8 cellular contexts compared by ENCODE assay signal in the genomic region with DNA sequence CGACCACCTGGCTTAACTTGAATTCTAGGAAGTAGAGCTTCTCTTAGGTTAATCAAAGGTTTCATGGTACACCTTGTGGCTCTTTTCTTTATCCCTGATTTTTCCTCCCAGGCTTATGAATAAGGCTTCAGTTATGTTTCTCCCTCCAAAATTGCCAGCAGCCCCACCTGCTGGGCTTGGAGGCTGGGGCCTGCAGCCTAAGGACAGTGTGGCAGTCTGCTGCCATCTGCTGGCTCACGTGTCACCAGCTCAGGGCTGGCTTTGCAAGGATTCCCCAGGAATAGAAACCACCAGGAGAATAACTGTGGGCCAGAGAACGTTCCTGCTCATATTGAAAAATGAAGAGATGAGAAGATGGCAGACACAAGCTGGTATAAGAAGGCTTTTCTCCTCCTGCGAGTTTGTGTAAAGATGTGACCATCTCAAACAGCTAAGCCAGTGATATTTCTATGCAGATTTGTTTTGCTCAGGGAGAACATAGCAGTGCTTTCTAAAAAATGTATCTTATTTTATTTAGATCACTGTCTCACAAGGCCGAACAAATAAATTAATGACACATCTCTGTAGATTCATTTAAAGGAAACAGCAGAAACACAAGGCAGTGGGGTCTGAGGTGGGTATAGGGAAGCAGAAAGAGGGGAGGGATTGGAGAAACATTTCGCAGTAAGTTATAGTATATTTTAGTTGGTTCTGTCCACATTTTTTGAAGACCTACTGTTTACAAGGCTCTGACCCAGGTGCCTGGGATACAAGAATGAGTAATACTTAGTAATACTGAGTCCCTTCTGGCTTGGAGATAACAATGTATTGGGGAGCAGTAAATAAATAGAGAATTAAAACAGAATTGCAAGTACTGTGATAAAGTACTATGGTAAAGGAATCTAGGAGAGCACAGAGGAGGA.
DNase-seq lines count a peak whose midpoint lies in the region; ATAC-seq and TF ChIP-seq lines count a peak whose summit lies in the region.

No MANE protein-coding gene starts in this region.

- no peaks in the 10 kb centered on the region for H3K9me3 ChIP-seq in HEK293 (ENCODE audit: control insufficient read depth, insufficient read depth, low read depth, low read length)
- no peaks in the 10 kb centered on the region for H3K9me3 ChIP-seq in osteoblast (ENCODE audit: low read depth, low read length)
- H3K9me3 ChIP-seq in thyroid gland, result no peaks in the 10 kb centered on the region

- H3K27ac ChIP-seq in HEK293 (ENCODE audit: extremely low read depth, low read depth, low read length), result no peak overlapping the region
- H3K27ac ChIP-seq in foreskin keratinocyte, result no peak overlapping the region
- H3K27ac ChIP-seq in osteoblast (ENCODE audit: low read depth, low read length), result peak overlapping the region; percentile 80
- no peak overlapping the region for H3K27ac ChIP-seq in thyroid gland

- TF ChIP-seq POLR2A in thyroid gland (IDR thresholded peaks at IDR 0.05), result no peak

- peak overlapping the region; percentile 31 for H3K4me2 ChIP-seq in osteoblast (ENCODE audit: insufficient read depth, low read length)

- ATAC-seq in foreskin keratinocyte, result peak; percentile 93

- POLR2A ChIA-PET in HEK293 (lab: Yijun Ruan, JAX), result interaction anchor here (1.0 kb wide), 1 partner anchor 61 kb away, joined by 4 read pairs; no protein-coding TSS in a partner anchor

- intact Hi-C loops in thyroid gland (cut with DNase I), result loop anchor here (2.0 kb wide), 1 partner anchor 282 kb away; no protein-coding TSS in a partner anchor

- H3K4me3 ChIP-seq in HEK293 (ENCODE audit: low read depth, low read length), result no peak overlapping the region
- H3K4me3 ChIP-seq in osteoblast (ENCODE audit: insufficient read depth, low read length), result no peak overlapping the region
- no peak overlapping the region for H3K4me3 ChIP-seq in thyroid gland (replicated peaks in 1 of 3)

- TF ChIP-seq CTCF in HEK293 (tag by site-specific recombination; IDR thresholded peaks at IDR 0.05), result peak; percentile 97
- TF ChIP-seq CTCF in foreskin keratinocyte (conservative IDR thresholded peaks at IDR 0.05), result peak; percentile 99
- TF ChIP-seq CTCF in osteoblast (IDR thresholded peaks at IDR 0.05; ENCODE audit: extremely low read depth, low read depth, low read length), result peak; percentile 100
- peak; percentile 93 to 99 (median 99) for TF ChIP-seq CTCF in thyroid gland (IDR thresholded peaks at IDR 0.05)

- no peaks in the 10 kb centered on the region for H3K79me2 ChIP-seq in osteoblast (ENCODE audit: insufficient read depth, low read length)

- peak overlapping the region; percentile 56 for H2AFZ ChIP-seq in osteoblast (ENCODE audit: low read length)

- H3K27me3 ChIP-seq in foreskin keratinocyte, result peaks cover 4% of the 10 kb centered on the region
- H3K27me3 ChIP-seq in osteoblast (ENCODE audit: insufficient read depth, low read length), result no peaks in the 10 kb centered on the region
- H3K27me3 ChIP-seq in thyroid gland, result no peaks in the 10 kb centered on the region

- WGBS in thyroid gland, 2 donors, result 43 to 46% methylated on average over 6 of the region's 6 CpGs

- no peaks in the 10 kb centered on the region; the same call in 1 of the 2 replicates for H3K4me1 ChIP-seq in HEK293 (ENCODE audit: control insufficient read depth, insufficient read depth, low read length)
- peaks cover 8% of the 10 kb centered on the region for H3K4me1 ChIP-seq in foreskin keratinocyte
- peaks cover 30% of the 10 kb centered on the region for H3K4me1 ChIP-seq in osteoblast (ENCODE audit: insufficient read depth, low read length)
- H3K4me1 ChIP-seq in thyroid gland, result no peaks in the 10 kb centered on the region

- CTCF ChIA-PET in HEK293 (lab: Yijun Ruan, JAX), result interaction anchor here (0.5 to 6.3 kb wide), 78 partner anchors 10 to 1011 kb away, joined by 3 to 150 read pairs (median 4); no protein-coding TSS in a partner anchor

- no peaks in the 10 kb centered on the region for H3K36me3 ChIP-seq in HEK293 (ENCODE audit: control insufficient read depth in 2 of 2, insufficient read depth in 1 of 2, low read length in 2 of 2)
- H3K36me3 ChIP-seq in osteoblast (ENCODE audit: insufficient read depth, low read length), result no peaks in the 10 kb centered on the region
- no peaks in the 10 kb centered on the region for H3K36me3 ChIP-seq in thyroid gland

- no peaks in the 10 kb centered on the region for H4K20me1 ChIP-seq in osteoblast (ENCODE audit: insufficient read depth, low read length)

- DNase-seq in GM03348 (ENCODE audit: low spot score) (peak; percentile 85), MV-4-11 (lab: John Stamatoyannopoulos, UW) (peak; percentile 62), SHP77 treated with DMSO at 0.1 percent for 48 hours (lab: John Stamatoyannopoulos, UW) (peak; percentile 89), foreskin keratinocyte (peak in 1 of 2 donors; percentile 73), osteoblast (ENCODE audit: insufficient read length, low spot score, missing footprints) (no peak), thyroid gland (peak; percentile 85 to 88)
- DNase-seq in activated effector memory CD4-positive, alpha-beta T cell treated with Interleukin-2 at 50 U/mL for 16 hours, result peak; percentile 52

TF ChIP-seq in HEK293, 187 proteins besides CTCF, POLR2A, EP300 and RAD21 (continues in another document):
- TF ChIP-seq ZNF776 (tag by site-specific recombination; IDR thresholded peaks at IDR 0.05; ENCODE audit: borderline replicate concordance) (no peak), ZNF239 (tag by site-specific recombination; IDR thresholded peaks at IDR 0.05) (no peak), ZNF621 (tag by site-specific recombination; IDR thresholded peaks at IDR 0.05) (no peak), ZFP41 (tag by site-specific recombination; IDR thresholded peaks at IDR 0.05; ENCODE audit: borderline replicate concordance) (no peak), ZNF138 (tag by site-specific recombination; IDR thresholded peaks at IDR 0.05; ENCODE audit: borderline replicate concordance) (no peak)
- TF ChIP-seq, protein P1, sequence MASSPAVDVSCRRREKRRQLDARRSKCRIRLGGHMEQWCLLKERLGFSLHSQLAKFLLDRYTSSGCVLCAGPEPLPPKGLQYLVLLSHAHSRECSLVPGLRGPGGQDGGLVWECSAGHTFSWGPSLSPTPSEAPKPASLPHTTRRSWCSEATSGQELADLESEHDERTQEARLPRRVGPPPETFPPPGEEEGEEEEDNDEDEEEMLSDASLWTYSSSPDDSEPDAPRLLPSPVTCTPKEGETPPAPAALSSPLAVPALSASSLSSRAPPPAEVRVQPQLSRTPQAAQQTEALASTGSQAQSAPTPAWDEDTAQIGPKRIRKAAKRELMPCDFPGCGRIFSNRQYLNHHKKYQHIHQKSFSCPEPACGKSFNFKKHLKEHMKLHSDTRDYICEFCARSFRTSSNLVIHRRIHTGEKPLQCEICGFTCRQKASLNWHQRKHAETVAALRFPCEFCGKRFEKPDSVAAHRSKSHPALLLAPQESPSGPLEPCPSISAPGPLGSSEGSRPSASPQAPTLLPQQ (tag by site-specific recombination; IDR thresholded peaks at IDR 0.05), result peak; percentile 34; the same call in 1 of the 2 replicates
- TF ChIP-seq, protein P2, sequence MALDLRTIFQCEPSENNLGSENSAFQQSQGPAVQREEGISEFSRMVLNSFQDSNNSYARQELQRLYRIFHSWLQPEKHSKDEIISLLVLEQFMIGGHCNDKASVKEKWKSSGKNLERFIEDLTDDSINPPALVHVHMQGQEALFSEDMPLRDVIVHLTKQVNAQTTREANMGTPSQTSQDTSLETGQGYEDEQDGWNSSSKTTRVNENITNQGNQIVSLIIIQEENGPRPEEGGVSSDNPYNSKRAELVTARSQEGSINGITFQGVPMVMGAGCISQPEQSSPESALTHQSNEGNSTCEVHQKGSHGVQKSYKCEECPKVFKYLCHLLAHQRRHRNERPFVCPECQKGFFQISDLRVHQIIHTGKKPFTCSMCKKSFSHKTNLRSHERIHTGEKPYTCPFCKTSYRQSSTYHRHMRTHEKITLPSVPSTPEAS (tag by site-specific recombination; IDR thresholded peaks at IDR 0.05), result no peak
- TF ChIP-seq, protein P3, sequence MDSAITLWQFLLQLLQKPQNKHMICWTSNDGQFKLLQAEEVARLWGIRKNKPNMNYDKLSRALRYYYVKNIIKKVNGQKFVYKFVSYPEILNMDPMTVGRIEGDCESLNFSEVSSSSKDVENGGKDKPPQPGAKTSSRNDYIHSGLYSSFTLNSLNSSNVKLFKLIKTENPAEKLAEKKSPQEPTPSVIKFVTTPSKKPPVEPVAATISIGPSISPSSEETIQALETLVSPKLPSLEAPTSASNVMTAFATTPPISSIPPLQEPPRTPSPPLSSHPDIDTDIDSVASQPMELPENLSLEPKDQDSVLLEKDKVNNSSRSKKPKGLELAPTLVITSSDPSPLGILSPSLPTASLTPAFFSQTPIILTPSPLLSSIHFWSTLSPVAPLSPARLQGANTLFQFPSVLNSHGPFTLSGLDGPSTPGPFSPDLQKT (IDR thresholded peaks at IDR 0.05; ENCODE audit: borderline replicate concordance, low read depth, low read length), result no peak
- TF ChIP-seq, protein P4, sequence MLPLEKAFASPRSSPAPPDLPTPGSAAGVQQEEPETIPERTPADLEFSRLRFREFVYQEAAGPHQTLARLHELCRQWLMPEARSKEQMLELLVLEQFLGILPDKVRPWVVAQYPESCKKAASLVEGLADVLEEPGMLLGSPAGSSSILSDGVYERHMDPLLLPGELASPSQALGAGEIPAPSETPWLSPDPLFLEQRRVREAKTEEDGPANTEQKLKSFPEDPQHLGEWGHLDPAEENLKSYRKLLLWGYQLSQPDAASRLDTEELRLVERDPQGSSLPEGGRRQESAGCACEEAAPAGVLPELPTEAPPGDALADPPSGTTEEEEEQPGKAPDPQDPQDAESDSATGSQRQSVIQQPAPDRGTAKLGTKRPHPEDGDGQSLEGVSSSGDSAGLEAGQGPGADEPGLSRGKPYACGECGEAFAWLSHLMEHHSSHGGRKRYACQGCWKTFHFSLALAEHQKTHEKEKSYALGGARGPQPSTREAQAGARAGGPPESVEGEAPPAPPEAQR (tag by site-specific recombination; IDR thresholded peaks at IDR 0.05), result no peak
- TF ChIP-seq, protein P5, sequence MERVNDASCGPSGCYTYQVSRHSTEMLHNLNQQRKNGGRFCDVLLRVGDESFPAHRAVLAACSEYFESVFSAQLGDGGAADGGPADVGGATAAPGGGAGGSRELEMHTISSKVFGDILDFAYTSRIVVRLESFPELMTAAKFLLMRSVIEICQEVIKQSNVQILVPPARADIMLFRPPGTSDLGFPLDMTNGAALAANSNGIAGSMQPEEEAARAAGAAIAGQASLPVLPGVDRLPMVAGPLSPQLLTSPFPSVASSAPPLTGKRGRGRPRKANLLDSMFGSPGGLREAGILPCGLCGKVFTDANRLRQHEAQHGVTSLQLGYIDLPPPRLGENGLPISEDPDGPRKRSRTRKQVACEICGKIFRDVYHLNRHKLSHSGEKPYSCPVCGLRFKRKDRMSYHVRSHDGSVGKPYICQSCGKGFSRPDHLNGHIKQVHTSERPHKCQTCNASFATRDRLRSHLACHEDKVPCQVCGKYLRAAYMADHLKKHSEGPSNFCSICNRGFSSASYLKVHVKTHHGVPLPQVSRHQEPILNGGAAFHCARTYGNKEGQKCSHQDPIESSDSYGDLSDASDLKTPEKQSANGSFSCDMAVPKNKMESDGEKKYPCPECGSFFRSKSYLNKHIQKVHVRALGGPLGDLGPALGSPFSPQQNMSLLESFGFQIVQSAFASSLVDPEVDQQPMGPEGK (tag by site-specific recombination; IDR thresholded peaks at IDR 0.05), result peak; percentile 35; the same call in 1 of the 2 replicates
